ENCODE assay signal across 14 cellular contexts in the genomic region with DNA sequence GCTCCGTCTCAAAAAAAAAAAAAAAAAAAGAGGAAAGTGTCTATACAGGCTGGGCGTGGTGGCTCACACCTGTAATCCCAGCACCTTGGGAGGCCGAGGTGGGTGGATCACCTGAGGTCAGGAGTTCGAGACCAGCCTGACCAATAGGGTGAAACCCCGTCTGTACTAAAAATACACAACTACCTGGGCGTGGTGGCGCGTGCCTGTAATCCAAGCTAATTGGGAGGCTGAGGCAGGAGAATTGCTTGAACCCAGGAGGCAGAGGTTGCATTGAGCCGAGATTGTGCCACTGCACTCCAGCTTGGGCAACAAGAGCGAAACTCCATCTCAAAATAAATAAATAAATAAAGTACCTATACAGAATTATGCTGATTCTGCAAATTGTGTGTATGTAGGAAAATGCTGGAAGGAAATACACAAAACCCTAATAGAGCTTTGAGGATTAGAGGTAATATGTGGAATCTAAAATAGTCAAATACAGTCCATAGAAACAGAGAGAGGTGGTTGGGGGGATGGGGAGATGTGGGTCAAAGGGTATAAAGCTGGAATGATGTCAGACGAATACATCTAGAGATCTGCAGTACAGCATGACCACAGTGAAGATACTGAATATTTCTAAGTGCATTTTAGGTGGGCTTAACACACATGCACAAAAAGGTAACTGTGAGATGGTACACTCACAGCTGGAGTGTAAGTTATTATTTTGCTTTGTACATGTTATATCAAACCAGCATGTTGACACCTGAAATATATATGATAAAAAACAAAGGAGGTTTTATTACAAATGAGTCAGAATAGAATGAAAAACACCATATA.
DNase-seq lines count a peak whose midpoint lies in the region; ATAC-seq and TF ChIP-seq lines count a peak whose summit lies in the region.
"Had no signal": no experiment of that assay in that cellular context is flagged by ENCODE, and none has a peak within 500 bp of the region (broad histone marks: within the 10 kb centered on the region; RNA-seq: fewer than 3 reads in every experiment).

No MANE protein-coding gene starts in this region.

- H3K4me1 Mint-ChIP-seq in activated CD8-positive, alpha-beta memory T cell treated with anti-CD3 and anti-CD28 coated beads, Interleukin-2, amount 10 ng/mL, durations not matched to agents 7 days and 5 days, result peaks cover 82% of the 10 kb centered on the region
- H3K4me1 Mint-ChIP-seq in stimulated activated effector memory CD8-positive, alpha-beta T cell treated with anti-CD3 and anti-CD28 coated beads, Interleukin-12 subunit alpha, Interleukin-12 subunit beta, amount 100 ng/mL, for 72 hours, result peaks cover 86% of the 10 kb centered on the region

- H3K9ac ChIP-seq in SK-N-MC (ENCODE audit: insufficient read length), result no peak overlapping the region

- H3K9me3 ChIP-seq in SK-N-MC (ENCODE audit: low read depth, low read length) (no peaks in the 10 kb centered on the region), esophagus squamous epithelium (no peaks in the 10 kb centered on the region), esophagus muscularis mucosa (no peaks in the 10 kb centered on the region)
- H3K9me3 ChIP-seq: left ventricle myocardium inferior had no signal

- H3K36me3 Mint-ChIP-seq in activated CD8-positive, alpha-beta memory T cell treated with anti-CD3 and anti-CD28 coated beads, Interleukin-2, amount 10 ng/mL, durations not matched to agents 7 days and 5 days, result peaks cover 60% of the 10 kb centered on the region
- H3K36me3 Mint-ChIP-seq in stimulated activated effector memory CD8-positive, alpha-beta T cell treated with anti-CD3 and anti-CD28 coated beads, Interleukin-12 subunit alpha, Interleukin-12 subunit beta, amount 100 ng/mL, for 72 hours, result no peaks in the 10 kb centered on the region

- no peaks in the 10 kb centered on the region for H3K9me3 Mint-ChIP-seq in activated CD8-positive, alpha-beta memory T cell treated with anti-CD3 and anti-CD28 coated beads, Interleukin-2, amount 10 ng/mL, durations not matched to agents 7 days and 5 days (ENCODE audit: low read depth)
- no peaks in the 10 kb centered on the region for H3K9me3 Mint-ChIP-seq in stimulated activated effector memory CD8-positive, alpha-beta T cell treated with anti-CD3 and anti-CD28 coated beads, Interleukin-12 subunit alpha, Interleukin-12 subunit beta, amount 100 ng/mL, for 72 hours

- ATAC-seq in activated CD8-positive, alpha-beta memory T cell treated with anti-CD3 and anti-CD28 coated beads, Interleukin-2, amount 10 ng/mL, durations not matched to agents 7 days and 5 days, result no peak
- no peak for ATAC-seq in stimulated activated effector memory CD8-positive, alpha-beta T cell treated with anti-CD3 and anti-CD28 coated beads, Interleukin-12 subunit alpha, Interleukin-12 subunit beta, amount 100 ng/mL, for 72 hours

- no peak for TF ChIP-seq CTCF in esophagus squamous epithelium (IDR thresholded peaks at IDR 0.05)
- TF ChIP-seq CTCF in esophagus muscularis mucosa (IDR thresholded peaks at IDR 0.05), result no peak

- H3K4me3 Mint-ChIP-seq in activated CD8-positive, alpha-beta memory T cell treated with anti-CD3 and anti-CD28 coated beads, Interleukin-2, amount 10 ng/mL, durations not matched to agents 7 days and 5 days, result no peak overlapping the region
- peak overlapping the region; percentile 62 for H3K4me3 Mint-ChIP-seq in stimulated activated effector memory CD8-positive, alpha-beta T cell treated with anti-CD3 and anti-CD28 coated beads, Interleukin-12 subunit alpha, Interleukin-12 subunit beta, amount 100 ng/mL, for 72 hours
- H3K4me3 Mint-ChIP-seq: B cell had no signal

- H3K4me1 ChIP-seq in esophagus squamous epithelium (peaks cover 25 to 82% (median 50%) of the 10 kb centered on the region in 3 donors), esophagus muscularis mucosa (peaks cover 38 to 69% (median 64%) of the 10 kb centered on the region in 4 donors)

- CTCF ChIA-PET in activated CD8-positive, alpha-beta memory T cell treated with anti-CD3 and anti-CD28 coated beads, Interleukin-2, amount 10 ng/mL, durations not matched to agents 7 days and 5 days (lab: Charles Lee), result interaction anchor here (0.9 to 5.7 kb wide), 4 partner anchors 11 to 30 kb away, joined by 3 to 49 read pairs (median 4); no protein-coding TSS in a partner anchor

- no peak overlapping the region; the same call in 1 of the 2 replicates for H3K4me3 ChIP-seq in SK-N-MC
- no peak overlapping the region for H3K4me3 ChIP-seq in esophagus squamous epithelium
- H3K4me3 ChIP-seq in esophagus muscularis mucosa, result no peak overlapping the region
- H3K4me3 ChIP-seq: left ventricle myocardium inferior had no signal

- H3K36me3 ChIP-seq in SK-N-MC (ENCODE audit: insufficient read depth, low read length) (peaks cover 59% of the 10 kb centered on the region), esophagus squamous epithelium (peaks cover 0 to 10% (median 0%) of the 10 kb centered on the region in 3 donors), esophagus muscularis mucosa (peaks cover 0 to 16% (median 0%) of the 10 kb centered on the region in 4 donors)
- H3K36me3 ChIP-seq: left ventricle myocardium inferior had no signal

- DNase-seq in activated CD8-positive, alpha-beta memory T cell treated with anti-CD3 and anti-CD28 coated beads, Interleukin-2, amount 10 ng/mL, durations not matched to agents 7 days and 5 days, result no peak
- DNase-seq in activated CD8-positive, alpha-beta memory T cell treated with anti-CD3 and anti-CD28 coated beads for 24 hours, result no peak
- no peak for DNase-seq in SK-N-MC (ENCODE audit: low read depth, low spot score)
- DNase-seq in esophagus squamous epithelium (lab: John Stamatoyannopoulos, UW), result no peak
- DNase-seq in stimulated activated effector memory CD8-positive, alpha-beta T cell treated with anti-CD3 and anti-CD28 coated beads, Interleukin-12 subunit alpha, Interleukin-12 subunit beta, amount 100 ng/mL, for 72 hours (ENCODE audit: low spot score in 2 of 2), result no peak
- DNase-seq in esophagus muscularis mucosa (ENCODE audit: extremely low spot score), result no peak
- no peak for DNase-seq in NCI-H187 (lab: John Stamatoyannopoulos, UW)
- DNase-seq in NK-92 (lab: John Stamatoyannopoulos, UW; ENCODE audit: unreplicated experiment), result no peak
- DNase-seq: GOT3, left ventricle myocardium inferior, MM.1S, NCI-H510A treated with DMSO at 0.1 percent for 48 hours, SHP77 had no signal

- intact Hi-C loops in esophagus squamous epithelium (cut with DNase I) (no loop called here), esophagus muscularis mucosa (cut with DNase I) (no loop called here)

- H3K27ac Mint-ChIP-seq in activated CD8-positive, alpha-beta memory T cell treated with anti-CD3 and anti-CD28 coated beads, Interleukin-2, amount 10 ng/mL, durations not matched to agents 7 days and 5 days, result peak overlapping the region; percentile 99
- peak overlapping the region; percentile 92 for H3K27ac Mint-ChIP-seq in stimulated activated effector memory CD8-positive, alpha-beta T cell treated with anti-CD3 and anti-CD28 coated beads, Interleukin-12 subunit alpha, Interleukin-12 subunit beta, amount 100 ng/mL, for 72 hours

- no peak for TF ChIP-seq EP300 in esophagus muscularis mucosa (IDR thresholded peaks at IDR 0.05)

- H3K27me3 Mint-ChIP-seq in activated CD8-positive, alpha-beta memory T cell treated with anti-CD3 and anti-CD28 coated beads, Interleukin-2, amount 10 ng/mL, durations not matched to agents 7 days and 5 days, result no peaks in the 10 kb centered on the region
- H3K27me3 Mint-ChIP-seq: B cell had no signal

- no peaks in the 10 kb centered on the region for H3K27me3 ChIP-seq in esophagus squamous epithelium
- no peaks in the 10 kb centered on the region for H3K27me3 ChIP-seq in esophagus muscularis mucosa

- WGBS in esophagus squamous epithelium, 2 donors, result 82 to 83% methylated on average over 7 to 11 of the region's 11 CpGs
- WGBS in esophagus muscularis mucosa, result 93% methylated on average over 11 of the region's 11 CpGs

- H3K27ac ChIP-seq in SK-N-MC (0 out of 2 replicates have a peak overlapping the region, but pooled peaks have one; percentile 93), esophagus squamous epithelium (peak overlapping the region in 3 of 4 donors; percentile 10 to 96 (median 92)), esophagus muscularis mucosa (replicated peaks in 1 of 4) (no peak overlapping the region)

- TF ChIP-seq POLR2A in esophagus squamous epithelium (IDR thresholded peaks at IDR 0.05), result no peak
- no peak for TF ChIP-seq POLR2A in esophagus muscularis mucosa (IDR thresholded peaks at IDR 0.05; ENCODE audit: low read depth)

Comparison
In these comparisons a context has a peak if more than half of its experiments do, and no peak if none do; other contexts are left out.
1. H3K27ac ChIP-seq: peak in SK-N-MC (single experiment) and esophagus squamous epithelium (3 of 4); none in esophagus muscularis mucosa (0 of 4).